11 cellular contexts compared by ENCODE assay signal in genomic region chr13:73967397-73968165, GRCh38.
A peak's percentile ranks its signal among the peaks of the same experiment; 100 is the strongest.
DNase-seq lines count a peak whose midpoint lies in the region; ATAC-seq and TF ChIP-seq lines count a peak whose summit lies in the region.
"Had no signal": no experiment of that assay in that cellular context is flagged by ENCODE, and none has a peak within 500 bp of the region (broad histone marks: within the 10 kb centered on the region; RNA-seq: fewer than 3 reads in every experiment).

No MANE protein-coding gene starts in this region.

- peaks cover 0 to 7% of the 10 kb centered on the region in 2 experiments; a peak in 1 of 4 replicates for H3K4me1 ChIP-seq in SK-N-SH (ENCODE audit: control insufficient read depth in 1 of 2, insufficient read depth in 2 of 2, low read depth in 1 of 2, low read length in 1 of 2)

- CTCF ChIA-PET in SK-N-SH (lab: Yijun Ruan, JAX), result no interaction called here

- H4K20me1 ChIP-seq in SK-N-SH (ENCODE audit: insufficient read depth), result no peaks in the 10 kb centered on the region; the same call in 1 of the 2 replicates

- no peak for TF ChIP-seq RAD21 in SK-N-SH (IDR thresholded peaks at IDR 0.05; ENCODE audit: low read length)

- H3K9me2 ChIP-seq in SK-N-SH, result no peaks in the 10 kb centered on the region

- no peak overlapping the region for H3K4me2 ChIP-seq in SK-N-SH

- no peak for TF ChIP-seq EP300 in SK-N-SH (IDR thresholded peaks at IDR 0.05; ENCODE audit: borderline replicate concordance in 1 of 2, low read depth in 1 of 2, low read length in 1 of 2)

- H3K27me3 ChIP-seq in SK-N-SH (ENCODE audit: insufficient read depth), result no peaks in the 10 kb centered on the region
- H3K27me3 ChIP-seq: right atrium auricular region had no signal

- DNase-seq in NCI-H446 treated with DMSO at 0.1 percent for 48 hours (lab: John Stamatoyannopoulos, UW) (peak; percentile 1), NCI-H446 (lab: John Stamatoyannopoulos, UW) (no peak), non-pigmented ciliary epithelial cell (ENCODE audit: low read depth) (peak; percentile 8), D341Med (ENCODE audit: low spot score) (no peak), SK-N-SH (no peak), NCI-H1048 (lab: John Stamatoyannopoulos, UW) (no peak)
- DNase-seq: activated T-cell treated with anti-CD3 and anti-CD28 coated beads, Interleukin-2, amount 50 U/mL, for 48 hours; NCI-H1105 treated with DMSO at 0.1 percent for 48 hours had no signal

- no peak overlapping the region for H3K9ac ChIP-seq in SK-N-SH

- no peak overlapping the region for H3K4me3 ChIP-seq in SK-N-SH (ENCODE audit: low read depth in 2 of 2, low read length in 1 of 2)
- H3K4me3 ChIP-seq: right atrium auricular region had no signal

- no peak overlapping the region for H2AFZ ChIP-seq in SK-N-SH (ENCODE audit: low read depth)

- WGBS in SK-N-SH (ENCODE audit: low lambda C conversion rate), result 98% methylated on average over 5 of the region's 5 CpGs

- H3F3A ChIP-seq in SK-N-SH (replicated peaks; ENCODE audit: insufficient read depth), result peaks cover 4% of the 10 kb centered on the region

- POLR2A ChIA-PET in SK-N-SH (lab: Yijun Ruan, JAX), result no interaction called here

- peaks cover 24% of the 10 kb centered on the region for H3K79me2 ChIP-seq in SK-N-SH (ENCODE audit: insufficient read depth)

- no peak for TF ChIP-seq CTCF in SK-N-SH (IDR thresholded peaks at IDR 0.05)

- H3K27ac ChIP-seq in SK-N-SH (ENCODE audit: low read depth in 2 of 2, low read length in 1 of 2), result no peak overlapping the region
- H3K27ac ChIP-seq: right atrium auricular region had no signal

- peaks cover 0 to 1% of the 10 kb centered on the region in 2 experiments for H3K36me3 ChIP-seq in SK-N-SH (replicated peaks in 1 of 2; ENCODE audit: control insufficient read depth in 1 of 2, insufficient read depth in 2 of 2, low read length in 1 of 2)
- H3K36me3 ChIP-seq: right atrium auricular region had no signal

- peak; percentile 99 for ATAC-seq in GM21737 (IDR thresholded peaks at IDR 0.05; ENCODE audit: unreplicated experiment)
- ATAC-seq in HG03432 (IDR thresholded peaks at IDR 0.05; ENCODE audit: unreplicated experiment), result peak; percentile 100

- no peaks in the 10 kb centered on the region for H3K9me3 ChIP-seq in SK-N-SH
- H3K9me3 ChIP-seq: right atrium auricular region had no signal

TF ChIP-seq in SK-N-SH, 30 proteins besides CTCF, POLR2A, EP300 and RAD21:
- TF ChIP-seq USF1 (IDR thresholded peaks at IDR 0.05; ENCODE audit: borderline replicate concordance, low read depth), result no peak
- no peak for TF ChIP-seq SIN3A (IDR thresholded peaks at IDR 0.05; ENCODE audit: borderline replicate concordance, low read depth, low read length)
- TF ChIP-seq MEF2A (IDR thresholded peaks at IDR 0.05; ENCODE audit: borderline replicate concordance, low read depth), result no peak
- TF ChIP-seq GATA2 (CRISPR knock-in tag; IDR thresholded peaks at IDR 0.05), result no peak
- no peak for TF ChIP-seq SMC3 (IDR thresholded peaks at IDR 0.05; ENCODE audit: low read depth, low read length)

Comparison
In these comparisons a context has a peak if more than half of its experiments do, and no peak if none do; other contexts are left out.
1. DNase-seq: peak in NCI-H446 treated with DMSO at 0.1 percent for 48 hours (single experiment) and non-pigmented ciliary epithelial cell (single experiment); none in NCI-H446 (0 of 2), D341Med (single experiment), SK-N-SH (single experiment) and NCI-H1048 (single experiment).